In genomic region chr21:35088235-35088865, GRCh38 we compare ENCODE assay signal across 1 cellular context.
TF ChIP-seq lines count a peak whose summit lies in the region.

No MANE protein-coding gene starts in this region.

TF ChIP-seq in GM12878, 131 proteins besides CTCF, POLR2A, EP300 and RAD21 (continued from another document):
- TF ChIP-seq BCL3 (IDR thresholded peaks at IDR 0.05; ENCODE audit: borderline replicate concordance, insufficient read depth, low read depth, low read length, poor library complexity, severe bottlenecking): peak; percentile 89
- no peak for TF ChIP-seq MTA3 (IDR thresholded peaks at IDR 0.05; ENCODE audit: borderline replicate concordance, low read length)
- no peak for TF ChIP-seq SUPT20H (IDR thresholded peaks at IDR 0.05; ENCODE audit: borderline replicate concordance, control insufficient read depth, low read depth, low read length)
